16 cellular contexts compared by ENCODE assay signal in the genomic region with DNA sequence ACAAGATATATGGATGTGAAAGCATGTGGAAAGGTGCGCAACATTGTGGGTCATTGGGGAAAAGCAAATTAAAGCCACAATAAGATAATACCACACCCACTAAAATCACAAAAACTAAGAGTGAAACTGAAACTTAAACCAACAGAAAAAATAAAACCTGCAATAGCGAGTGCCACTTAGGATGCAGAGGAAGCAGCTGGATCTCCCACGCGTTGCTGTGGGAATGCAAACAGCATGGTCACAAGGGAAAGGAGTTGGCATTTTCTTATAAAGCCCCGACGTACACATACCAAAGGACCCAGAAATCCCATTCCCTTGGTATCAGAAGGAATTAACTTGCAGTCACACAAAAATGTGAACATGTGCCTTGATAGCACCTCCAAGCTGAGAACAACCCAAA.
DNase-seq lines count a peak whose midpoint lies in the region; ATAC-seq and TF ChIP-seq lines count a peak whose summit lies in the region.
"Had no signal": no experiment of that assay in that cellular context is flagged by ENCODE, and none has a peak within 500 bp of the region (broad histone marks: within the 10 kb centered on the region; RNA-seq: fewer than 3 reads in every experiment).

No MANE protein-coding gene starts in this region.

- peak; percentile 10 for DNase-seq in activated CD8-positive, alpha-beta T cell treated with anti-CD3 and anti-CD28 coated beads for 36 hours
- no peak for DNase-seq in activated CD8-positive, alpha-beta T cell treated with anti-CD3 and anti-CD28 coated beads, Interleukin-2, amount 10 ng/mL, durations not matched to agents 7 days and 5 days
- no peak for DNase-seq in central memory CD8-positive, alpha-beta T cell (ENCODE audit: low spot score in 2 of 2)
- DNase-seq in stimulated activated effector memory CD8-positive, alpha-beta T cell treated with anti-CD3 and anti-CD28 coated beads, Interleukin-12 subunit alpha, Interleukin-12 subunit beta, amount 100 ng/mL, for 72 hours (ENCODE audit: low spot score in 2 of 2), result no peak
- DNase-seq in SW480 (ENCODE audit: low spot score), result no peak
- no peak for DNase-seq in NCI-H524 (lab: John Stamatoyannopoulos, UW)
- DNase-seq: aorta, H9, left ventricle myocardium superior, NCI-H2029 treated with DMSO at 0.1 percent for 48 hours, NCI-H526, pancreas, Peyer's patch had no signal

- intact Hi-C loops in activated CD8-positive, alpha-beta T cell treated with anti-CD3 and anti-CD28 coated beads for 36 hours (cut with micrococcal nuclease), result no loop called here

- peak overlapping the region; percentile 30 for H3K27ac ChIP-seq in KOPT-K1 (ENCODE audit: low read depth, low read length, poor library complexity, severe bottlenecking)
- H3K27ac ChIP-seq: pancreas had no signal

- H3K27me3 Mint-ChIP-seq in activated CD8-positive, alpha-beta T cell treated with anti-CD3 and anti-CD28 coated beads for 36 hours, result peaks cover 7% of the 10 kb centered on the region
- peaks cover 6% of the 10 kb centered on the region for H3K27me3 Mint-ChIP-seq in activated CD8-positive, alpha-beta T cell treated with anti-CD3 and anti-CD28 coated beads, Interleukin-2, amount 10 ng/mL, durations not matched to agents 7 days and 5 days (ENCODE audit: low read depth)
- H3K27me3 Mint-ChIP-seq in central memory CD8-positive, alpha-beta T cell, result peaks cover 37% of the 10 kb centered on the region

- H3K4me1 Mint-ChIP-seq in activated CD8-positive, alpha-beta T cell treated with anti-CD3 and anti-CD28 coated beads for 36 hours (ENCODE audit: low read depth), result peaks cover 13% of the 10 kb centered on the region
- peaks cover 9% of the 10 kb centered on the region for H3K4me1 Mint-ChIP-seq in activated CD8-positive, alpha-beta T cell treated with anti-CD3 and anti-CD28 coated beads, Interleukin-2, amount 10 ng/mL, durations not matched to agents 7 days and 5 days (ENCODE audit: low read depth)
- H3K4me1 Mint-ChIP-seq in central memory CD8-positive, alpha-beta T cell, result peaks cover 17% of the 10 kb centered on the region
- peaks cover 17% of the 10 kb centered on the region for H3K4me1 Mint-ChIP-seq in stimulated activated effector memory CD8-positive, alpha-beta T cell treated with anti-CD3 and anti-CD28 coated beads, Interleukin-12 subunit alpha, Interleukin-12 subunit beta, amount 100 ng/mL, for 72 hours
- H3K4me1 Mint-ChIP-seq: H9 had no signal

- H3K27ac Mint-ChIP-seq in activated CD8-positive, alpha-beta T cell treated with anti-CD3 and anti-CD28 coated beads for 36 hours, result no peak overlapping the region
- H3K27ac Mint-ChIP-seq in activated CD8-positive, alpha-beta T cell treated with anti-CD3 and anti-CD28 coated beads, Interleukin-2, amount 10 ng/mL, durations not matched to agents 7 days and 5 days, result no peak overlapping the region
- no peak overlapping the region for H3K27ac Mint-ChIP-seq in central memory CD8-positive, alpha-beta T cell (ENCODE audit: low read depth)
- H3K27ac Mint-ChIP-seq in stimulated activated effector memory CD8-positive, alpha-beta T cell treated with anti-CD3 and anti-CD28 coated beads, Interleukin-12 subunit alpha, Interleukin-12 subunit beta, amount 100 ng/mL, for 72 hours, result no peak overlapping the region
- H3K27ac Mint-ChIP-seq: H9; stimulated activated memory B cell treated with anti-CD40 and anti-IgM and Interleukin-4, amounts not matched to agents 10 μg/mL and 1 μg/mL and 100 μg/mL, for 72 hours had no signal

- H3K36me3 Mint-ChIP-seq in activated CD8-positive, alpha-beta T cell treated with anti-CD3 and anti-CD28 coated beads for 36 hours (ENCODE audit: low read depth), result no peaks in the 10 kb centered on the region
- H3K36me3 Mint-ChIP-seq in activated CD8-positive, alpha-beta T cell treated with anti-CD3 and anti-CD28 coated beads, Interleukin-2, amount 10 ng/mL, durations not matched to agents 7 days and 5 days (ENCODE audit: low read depth), result no peaks in the 10 kb centered on the region
- H3K36me3 Mint-ChIP-seq in central memory CD8-positive, alpha-beta T cell (ENCODE audit: insufficient read depth), result no peaks in the 10 kb centered on the region
- H3K36me3 Mint-ChIP-seq in stimulated activated effector memory CD8-positive, alpha-beta T cell treated with anti-CD3 and anti-CD28 coated beads, Interleukin-12 subunit alpha, Interleukin-12 subunit beta, amount 100 ng/mL, for 72 hours, result no peaks in the 10 kb centered on the region
- H3K36me3 Mint-ChIP-seq: stimulated activated memory B cell treated with anti-CD40 and anti-IgM and Interleukin-4, amounts not matched to agents 10 μg/mL and 1 μg/mL and 100 μg/mL, for 72 hours had no signal

- ATAC-seq in activated CD8-positive, alpha-beta T cell treated with anti-CD3 and anti-CD28 coated beads for 36 hours, result no peak
- no peak for ATAC-seq in activated CD8-positive, alpha-beta T cell treated with anti-CD3 and anti-CD28 coated beads, Interleukin-2, amount 10 ng/mL, durations not matched to agents 7 days and 5 days
- no peak for ATAC-seq in central memory CD8-positive, alpha-beta T cell (replicated peaks; ENCODE audit: extremely low read depth, poor library complexity, severe bottlenecking)
- ATAC-seq in stimulated activated effector memory CD8-positive, alpha-beta T cell treated with anti-CD3 and anti-CD28 coated beads, Interleukin-12 subunit alpha, Interleukin-12 subunit beta, amount 100 ng/mL, for 72 hours, result peak; percentile 24
- no peak for ATAC-seq in HG02973 (IDR thresholded peaks at IDR 0.05; ENCODE audit: unreplicated experiment)
- ATAC-seq: left ventricle myocardium superior; pancreas; stimulated activated memory B cell treated with anti-CD40 and anti-IgM and Interleukin-4, amounts not matched to agents 10 μg/mL and 1 μg/mL and 100 μg/mL, for 72 hours had no signal

- CTCF ChIA-PET in activated CD8-positive, alpha-beta T cell treated with anti-CD3 and anti-CD28 coated beads for 36 hours (lab: Charles Lee), result no interaction called here
- CTCF ChIA-PET in activated CD8-positive, alpha-beta T cell treated with anti-CD3 and anti-CD28 coated beads, Interleukin-2, amount 10 ng/mL, durations not matched to agents 7 days and 5 days (lab: Charles Lee), result no interaction called here

- H3K9me3 Mint-ChIP-seq in activated CD8-positive, alpha-beta T cell treated with anti-CD3 and anti-CD28 coated beads for 36 hours, result no peaks in the 10 kb centered on the region
- H3K9me3 Mint-ChIP-seq in activated CD8-positive, alpha-beta T cell treated with anti-CD3 and anti-CD28 coated beads, Interleukin-2, amount 10 ng/mL, durations not matched to agents 7 days and 5 days (ENCODE audit: insufficient read depth), result no peaks in the 10 kb centered on the region
- no peaks in the 10 kb centered on the region for H3K9me3 Mint-ChIP-seq in central memory CD8-positive, alpha-beta T cell
- no peaks in the 10 kb centered on the region for H3K9me3 Mint-ChIP-seq in stimulated activated effector memory CD8-positive, alpha-beta T cell treated with anti-CD3 and anti-CD28 coated beads, Interleukin-12 subunit alpha, Interleukin-12 subunit beta, amount 100 ng/mL, for 72 hours
- H3K9me3 Mint-ChIP-seq: stimulated activated memory B cell treated with anti-CD40 and anti-IgM and Interleukin-4, amounts not matched to agents 10 μg/mL and 1 μg/mL and 100 μg/mL, for 72 hours had no signal

- POLR2A ChIA-PET in activated CD8-positive, alpha-beta T cell treated with anti-CD3 and anti-CD28 coated beads for 36 hours (lab: Charles Lee), result no interaction called here
- POLR2A ChIA-PET in activated CD8-positive, alpha-beta T cell treated with anti-CD3 and anti-CD28 coated beads, Interleukin-2, amount 10 ng/mL, durations not matched to agents 7 days and 5 days (lab: Charles Lee), result no interaction called here

- peaks cover 4% of the 10 kb centered on the region for H3K9me3 ChIP-seq in KOPT-K1 (ENCODE audit: insufficient read depth, low read length, poor library complexity, severe bottlenecking)
- H3K9me3 ChIP-seq: pancreas, Peyer's patch had no signal

- H3K4me3 Mint-ChIP-seq in activated CD8-positive, alpha-beta T cell treated with anti-CD3 and anti-CD28 coated beads for 36 hours, result no peak overlapping the region
- no peak overlapping the region for H3K4me3 Mint-ChIP-seq in activated CD8-positive, alpha-beta T cell treated with anti-CD3 and anti-CD28 coated beads, Interleukin-2, amount 10 ng/mL, durations not matched to agents 7 days and 5 days
- peak overlapping the region; percentile 68 for H3K4me3 Mint-ChIP-seq in central memory CD8-positive, alpha-beta T cell
- H3K4me3 Mint-ChIP-seq in stimulated activated effector memory CD8-positive, alpha-beta T cell treated with anti-CD3 and anti-CD28 coated beads, Interleukin-12 subunit alpha, Interleukin-12 subunit beta, amount 100 ng/mL, for 72 hours, result peak overlapping the region; percentile 45
- H3K4me3 Mint-ChIP-seq: H9; stimulated activated memory B cell treated with anti-CD40 and anti-IgM and Interleukin-4, amounts not matched to agents 10 μg/mL and 1 μg/mL and 100 μg/mL, for 72 hours had no signal

- TF ChIP-seq CTCF in activated CD8-positive, alpha-beta T cell treated with anti-CD3 and anti-CD28 coated beads for 36 hours (IDR thresholded peaks at IDR 0.05), result no peak

- no peaks in the 10 kb centered on the region for H3K36me3 ChIP-seq in KOPT-K1 (ENCODE audit: insufficient read depth, low read length)
- H3K36me3 ChIP-seq: pancreas, Peyer's patch had no signal

Comparison
In these comparisons a context has a peak if more than half of its experiments do, and no peak if none do; other contexts are left out.
1. H3K4me3 Mint-ChIP-seq: peak in central memory CD8-positive, alpha-beta T cell (single experiment) and stimulated activated effector memory CD8-positive, alpha-beta T cell treated with anti-CD3 and anti-CD28 coated beads, Interleukin-12 subunit alpha, Interleukin-12 subunit beta, amount 100 ng/mL, for 72 hours (single experiment); none in activated CD8-positive, alpha-beta T cell treated with anti-CD3 and anti-CD28 coated beads for 36 hours (single experiment) and activated CD8-positive, alpha-beta T cell treated with anti-CD3 and anti-CD28 coated beads, Interleukin-2, amount 10 ng/mL, durations not matched to agents 7 days and 5 days (single experiment).